8 cellular contexts compared by ENCODE assay signal in the genomic region with DNA sequence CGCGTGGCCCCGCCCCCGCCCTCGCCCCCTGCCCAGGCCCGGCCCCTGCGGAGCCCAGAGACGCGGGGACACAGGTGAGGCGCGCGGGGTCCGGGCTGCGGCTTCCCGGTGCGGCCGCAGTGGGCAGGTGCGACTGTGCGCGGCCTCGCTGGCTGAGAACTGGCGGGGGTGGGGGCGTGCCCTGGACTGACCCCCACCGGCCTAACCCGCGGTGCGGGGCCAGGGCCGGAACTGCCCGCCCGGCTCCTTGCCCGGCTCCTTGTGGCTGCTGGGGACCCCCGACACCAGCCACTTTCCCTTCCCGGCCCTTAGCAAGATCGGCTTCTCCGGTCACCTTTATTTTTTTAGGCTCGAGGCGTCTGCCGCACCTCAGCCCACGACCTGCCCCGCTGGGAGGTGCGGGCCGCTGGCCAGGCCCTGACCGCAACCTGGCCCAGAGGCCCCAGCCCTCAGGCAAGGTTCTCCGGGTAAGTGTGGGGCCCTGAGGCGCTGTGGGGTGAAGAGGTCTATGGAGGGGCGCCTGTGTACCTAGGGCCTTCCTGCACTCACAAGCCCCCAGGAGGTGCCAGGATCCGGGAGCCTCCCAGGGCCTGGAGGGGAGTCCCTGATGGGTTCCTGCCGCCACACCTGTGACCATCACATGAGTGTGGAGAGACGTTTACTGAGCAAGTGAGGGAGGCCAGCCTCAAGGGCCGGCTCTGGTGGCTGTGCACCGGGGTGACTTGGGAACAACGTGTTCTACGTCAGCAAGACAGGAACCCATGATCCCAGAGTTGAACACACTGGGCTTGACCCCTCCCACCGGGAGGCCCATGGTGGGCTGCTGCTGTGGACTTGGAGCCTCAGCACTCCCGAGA. TPM values are rescaled to one million over a fixed set of nuclear protein-coding genes. Genes with fewer than 3 reads are reported as not detected.
DNase-seq lines count a peak whose midpoint lies in the region; ATAC-seq and TF ChIP-seq lines count a peak whose summit lies in the region.

A gene with protein sequence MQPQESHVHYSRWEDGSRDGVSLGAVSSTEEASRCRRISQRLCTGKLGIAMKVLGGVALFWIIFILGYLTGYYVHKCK (plus strand): TSS at position 35 of the 857 bp plus-strand sequence. CDS start 2,625 bp downstream, outside the sequence.

- H3K9me3 Mint-ChIP-seq in glutamatergic neuron (ENCODE audit: unreplicated experiment): peaks cover 1% of the 10 kb centered on the region

- WGBS in psoas muscle, 3 donors: 26 to 39% (median 36%) methylated on average over 35 to 55 of the region's 55 CpGs

- ATAC-seq in HG02571 (IDR thresholded peaks at IDR 0.05; ENCODE audit: unreplicated experiment) (peak; percentile 13), psoas muscle (peak in 3 of 4 donors; percentile 10 to 23 (median 14)), HG03159 (IDR thresholded peaks at IDR 0.05; ENCODE audit: unreplicated experiment) (no peak)

- H3K4me1 Mint-ChIP-seq in glutamatergic neuron (ENCODE audit: low read depth, unreplicated experiment): peaks cover 9% of the 10 kb centered on the region

- H3K27me3 Mint-ChIP-seq in glutamatergic neuron (ENCODE audit: unreplicated experiment): peaks cover 7% of the 10 kb centered on the region

- no peaks in the 10 kb centered on the region for H3K27me3 ChIP-seq in psoas muscle (ENCODE audit: insufficient read depth in 3 of 3, low read length in 2 of 3)

- intact Hi-C loops in psoas muscle (cut with DNase I): no loop called here

- H3K4me1 ChIP-seq in psoas muscle: peaks cover 22% of the 10 kb centered on the region

- H3K9me3 ChIP-seq in psoas muscle: no peaks in the 10 kb centered on the region

- H3K27ac Mint-ChIP-seq in glutamatergic neuron (ENCODE audit: unreplicated experiment): no peak within 1 kb of the TSS

- TF ChIP-seq CTCF in VCaP (conservative IDR thresholded peaks at IDR 0.05) (no peak), glutamatergic neuron (IDR thresholded peaks at IDR 0.05; ENCODE audit: partially characterized antibody, unreplicated experiment) (no peak), psoas muscle (IDR thresholded peaks at IDR 0.05) (no peak)

- DNase-seq in Caki2 (ENCODE audit: low read depth) (no peak), glutamatergic neuron (peak; percentile 36), psoas muscle (peak in 1 of 2 donors; percentile 53), amniotic stem cell (lab: John Stamatoyannopoulos, UW) (no peak), NCI-H2196 treated with DMSO at 0.1 percent for 48 hours (lab: John Stamatoyannopoulos, UW; ENCODE audit: unreplicated experiment) (no peak)

- H3K36me3 Mint-ChIP-seq in glutamatergic neuron (ENCODE audit: unreplicated experiment): no peaks in the 10 kb centered on the region

- H3K4me3 ChIP-seq in psoas muscle: peak within 1 kb of the TSS; percentile 77

- in situ Hi-C loops in Caki2 (cut with HindIII; ENCODE audit: low pct_unique_long_range_greater_than_20kb, low sequenced_read_pairs): no loop called here

- peak within 1 kb of the TSS; percentile 80 for H3K27ac ChIP-seq in VCaP
- peak within 1 kb of the TSS; percentile 38 for H3K27ac ChIP-seq in psoas muscle

- peak within 1 kb of the TSS; percentile 34 for H3K4me3 Mint-ChIP-seq in glutamatergic neuron (ENCODE audit: unreplicated experiment)

- no peaks in the 10 kb centered on the region for H3K36me3 ChIP-seq in psoas muscle (ENCODE audit: insufficient read depth in 1 of 2, low read depth in 1 of 2)

RNA-seq across cellular contexts. Expression of the gene that starts here (rescaled TPM):
- 29.9 and 66.4 TPM in 2 replicates for total RNA-seq in Caki2 (2014; rRNA removed; shearing (Covaris generic); ENCODE audit: low replicate concordance)
- total RNA-seq in glutamatergic neuron (ENCODE audit: unreplicated experiment): 7.5 TPM
- total RNA-seq in psoas muscle: 1 to 10 TPM; 1.1 to 2.1 (median 1.5) TPM
- 1 to 10 TPM in 1 of 3 donors, under 1 TPM in 2; 0.57 to 1.4 (median 0.60) TPM for polyA plus RNA-seq in psoas muscle
